8 cellular contexts compared by ENCODE assay signal in genomic region chr10:32042730-32043129, GRCh38. TPM values are rescaled to one million over a fixed set of nuclear protein-coding genes. Genes with fewer than 3 reads are reported as not detected.
DNase-seq lines count a peak whose midpoint lies in the region; ATAC-seq and TF ChIP-seq lines count a peak whose summit lies in the region.
"Not testable (repeated sequence)": the region's sequence is repeated elsewhere in the genome, so short reads cannot be mapped to it uniquely, and the experiment has no call there.

No MANE protein-coding gene starts in this region.

- H3K4me2 ChIP-seq in PC-3 (ENCODE audit: low read length) = not testable (repeated sequence)
- H3K4me2 ChIP-seq in fibroblast of lung (ENCODE audit: extremely low read depth, insufficient read depth, low read length) (peak overlapping the region; percentile 38), skeletal muscle satellite cell (ENCODE audit: low read length) (peak overlapping the region; percentile 71)

- peaks cover 42% of the 10 kb centered on the region for H3K36me3 ChIP-seq in PC-3 (ENCODE audit: low read depth, low read length)
- not testable (repeated sequence) for H3K36me3 ChIP-seq in fibroblast of lung (ENCODE audit: control insufficient read depth, insufficient read depth, low read length)
- peaks cover 63% of the 10 kb centered on the region for H3K36me3 ChIP-seq in skeletal muscle satellite cell (ENCODE audit: insufficient read depth, low read length)

- H3K4me1 Mint-ChIP-seq in activated CD8-positive, alpha-beta T cell treated with anti-CD3 and anti-CD28 coated beads, Interleukin-2, amount 10 ng/mL, durations not matched to agents 7 days and 5 days (ENCODE audit: low read depth) = peaks cover 54% of the 10 kb centered on the region

- H4K20me1 ChIP-seq in PC-3 (ENCODE audit: low read length) = peaks cover 60% of the 10 kb centered on the region
- H4K20me1 ChIP-seq in fibroblast of lung (ENCODE audit: control insufficient read depth, extremely low read depth, insufficient read depth, low read length) = not testable (repeated sequence)

- not testable (repeated sequence) for H3K27ac ChIP-seq in PC-3 (ENCODE audit: low read length)
- peak overlapping the region; percentile 53 for H3K27ac ChIP-seq in fibroblast of lung (ENCODE audit: insufficient read depth, low read length)

- BruUV-seq in PC-3 (replicated peaks; lab: Mats Ljungman, UMichigan) = not testable (repeated sequence)

- H3K27me3 Mint-ChIP-seq in activated CD8-positive, alpha-beta T cell treated with anti-CD3 and anti-CD28 coated beads, Interleukin-2, amount 10 ng/mL, durations not matched to agents 7 days and 5 days (ENCODE audit: low read depth) = not testable (repeated sequence)

- not testable (repeated sequence) for H3F3A ChIP-seq in PC-3 (ENCODE audit: low read length, unreplicated experiment)

- not testable (repeated sequence) for H3K9ac ChIP-seq in PC-3 (ENCODE audit: low read length); fibroblast of lung (ENCODE audit: insufficient read depth, low read length)
- peak overlapping the region; percentile 61 for H3K9ac ChIP-seq in skeletal muscle satellite cell (ENCODE audit: low read depth, low read length)

- TF ChIP-seq CTCF in AG04449 (IDR thresholded peaks at IDR 0.05; ENCODE audit: insufficient read depth, low read length, missing control alignments); PC-3 (conservative IDR thresholded peaks at IDR 0.05; ENCODE audit: low read depth, low read length); fibroblast of lung (conservative IDR thresholded peaks at IDR 0.05 in 1 of 2, IDR thresholded peaks at IDR 0.05 in 1 of 2; ENCODE audit: low read depth in 1 of 2, low read length in 2 of 2): not testable (repeated sequence)

- H2AFZ ChIP-seq in PC-3 (ENCODE audit: low read length); fibroblast of lung (ENCODE audit: low read length): not testable (repeated sequence)

- H3K9me3 Mint-ChIP-seq in activated CD8-positive, alpha-beta T cell treated with anti-CD3 and anti-CD28 coated beads, Interleukin-2, amount 10 ng/mL, durations not matched to agents 7 days and 5 days (ENCODE audit: insufficient read depth) = not testable (repeated sequence)

- H3K4me3 ChIP-seq in AG04449 (ENCODE audit: low read depth, low read length); PC-3 (ENCODE audit: low read length); fibroblast of lung (replicated peaks in 1 of 4; ENCODE audit: control extremely low read depth in 1 of 4, insufficient read depth in 1 of 4, low read depth in 3 of 4, low read length in 4 of 4): not testable (repeated sequence)
- peak overlapping the region; percentile 46 for H3K4me3 ChIP-seq in skeletal muscle satellite cell (ENCODE audit: low read length)

- H3K79me2 ChIP-seq in PC-3 (ENCODE audit: low read length) = peaks cover 96% of the 10 kb centered on the region
- H3K79me2 ChIP-seq in fibroblast of lung (ENCODE audit: control insufficient read depth, insufficient read depth, low read length) = peaks cover 90% of the 10 kb centered on the region

- CTCF ChIA-PET in AG04449 (lab: Yijun Ruan, JAX) = interaction anchor here (1.0 kb wide), 1 partner anchor 168 kb away, joined by 3 read pairs; no protein-coding TSS in a partner anchor
- CTCF ChIA-PET in PC-3 (lab: Charles Lee) = not testable (repeated sequence)
- CTCF ChIA-PET in activated CD8-positive, alpha-beta T cell treated with anti-CD3 and anti-CD28 coated beads, Interleukin-2, amount 10 ng/mL, durations not matched to agents 7 days and 5 days (lab: Charles Lee) = interaction anchor here (1.1 to 1.9 kb wide), 2 partner anchors 9 to 25 kb away, joined by 3 to 5 read pairs; no protein-coding TSS in a partner anchor

- peaks cover 68% of the 10 kb centered on the region for H3K36me3 Mint-ChIP-seq in activated CD8-positive, alpha-beta T cell treated with anti-CD3 and anti-CD28 coated beads, Interleukin-2, amount 10 ng/mL, durations not matched to agents 7 days and 5 days (ENCODE audit: low read depth)

- H3K27me3 ChIP-seq in PC-3 (ENCODE audit: low read length); fibroblast of lung (ENCODE audit: control insufficient read depth, insufficient read depth, low read length); skeletal muscle satellite cell (ENCODE audit: control insufficient read depth, insufficient read depth, low read length): not testable (repeated sequence)

- not testable (repeated sequence) for H3K9me3 ChIP-seq in PC-3 (ENCODE audit: low read length); fibroblast of lung (ENCODE audit: control insufficient read depth, insufficient read depth, low read depth, low read length); skeletal muscle satellite cell (replicated peaks; ENCODE audit: low read length)

- peak overlapping the region; percentile 4 for H3K27ac Mint-ChIP-seq in activated CD8-positive, alpha-beta T cell treated with anti-CD3 and anti-CD28 coated beads, Interleukin-2, amount 10 ng/mL, durations not matched to agents 7 days and 5 days

- not testable (repeated sequence) for H3K4me3 Mint-ChIP-seq in activated CD8-positive, alpha-beta T cell treated with anti-CD3 and anti-CD28 coated beads, Interleukin-2, amount 10 ng/mL, durations not matched to agents 7 days and 5 days

- not testable (repeated sequence) for H3K4me1 ChIP-seq in PC-3 (ENCODE audit: insufficient read depth, low read length); fibroblast of lung (ENCODE audit: control insufficient read depth, extremely low read depth, insufficient read depth, low read length)
- H3K4me1 ChIP-seq in skeletal muscle satellite cell (ENCODE audit: control insufficient read depth, insufficient read depth, low read length) = peaks cover 18% of the 10 kb centered on the region

- intact Hi-C loops in PC-3 (cut with micrococcal nuclease) = loop anchor here (10.0 kb wide), 1 partner anchor 162 kb away; no protein-coding TSS in a partner anchor

- ATAC-seq in PC-3 = peak; percentile 70
- ATAC-seq in activated CD8-positive, alpha-beta T cell treated with anti-CD3 and anti-CD28 coated beads, Interleukin-2, amount 10 ng/mL, durations not matched to agents 7 days and 5 days = not testable (repeated sequence)

- not testable (repeated sequence) for H3K9me2 ChIP-seq in PC-3 (replicated peaks; ENCODE audit: low read length)

- POLR2A ChIA-PET in AG04449 (lab: Yijun Ruan, JAX) = interaction anchor here (0.7 kb wide), 1 partner anchor 12 kb away, joined by 4 read pairs; no protein-coding TSS in a partner anchor
- POLR2A ChIA-PET in PC-3 (lab: Charles Lee; ENCODE audit: unreplicated experiment); activated CD8-positive, alpha-beta T cell treated with anti-CD3 and anti-CD28 coated beads, Interleukin-2, amount 10 ng/mL, durations not matched to agents 7 days and 5 days (lab: Charles Lee): not testable (repeated sequence)

- DNase-seq in AG04449 (ENCODE audit: low read depth, low spot score) (peak; percentile 28), ELR (ENCODE audit: low read depth) (peak; percentile 86), PC-3 (peak; percentile 20), astrocyte of the hippocampus (ENCODE audit: low read depth, low spot score) (peak; percentile 16), fibroblast of lung (ENCODE audit: low read depth in 2 of 2) (peak; percentile 51 to 71), kidney glomerular epithelial cell (lab: John Stamatoyannopoulos, UW) (peak; percentile 53)
- not testable (repeated sequence) for DNase-seq in activated CD8-positive, alpha-beta T cell treated with anti-CD3 and anti-CD28 coated beads, Interleukin-2, amount 10 ng/mL, durations not matched to agents 7 days and 5 days

RNA-seq across cellular contexts. Expression of gene KIF5B, which starts 13.5 kb away (rescaled TPM):
- total RNA-seq in PC-3 (2014; rRNA removed) = 76.7 and 84.4 TPM in 2 replicates
- total RNA-seq in activated CD8-positive, alpha-beta T cell treated with anti-CD3 and anti-CD28 coated beads, Interleukin-2, amount 10 ng/mL, durations not matched to agents 7 days and 5 days = 10 to 100 TPM; 57.8 to 61.5 TPM
- 122 and 160 TPM in 2 replicates for total RNA-seq in fibroblast of lung
- polyA plus RNA-seq in fibroblast of lung = 101 and 109 TPM in 2 replicates
- 83.4 and 96.8 TPM in 2 replicates for polyA plus RNA-seq in fibroblast of lung (2012)
- polyA minus RNA-seq in fibroblast of lung (ENCODE audit: low replicate concordance) = 4.6 and 6.8 TPM in 2 replicates
- total RNA-seq in skeletal muscle satellite cell (2012; rRNA removed) = 116 and 118 TPM in 2 replicates
